ENCODE assay signal across 1 cellular context in genomic region chr22:48218889-48219420, GRCh38.
TF ChIP-seq lines count a peak whose summit lies in the region.

No MANE protein-coding gene starts in this region.

TF ChIP-seq in GM23338, 12 proteins besides CTCF, POLR2A, EP300 and RAD21 (continued from another document):
- TF ChIP-seq REST (IDR thresholded peaks at IDR 0.05; ENCODE audit: unreplicated experiment) (no peak), ZNF462 (CRISPR knock-in tag; IDR thresholded peaks at IDR 0.05) (peak; percentile 38; the same call in 1 of the 2 replicates), ZNF114 (CRISPR knock-in tag; IDR thresholded peaks at IDR 0.05) (no peak), CREB1 (CRISPR knock-in tag; IDR thresholded peaks at IDR 0.05; ENCODE audit: low read depth) (no peak)
